ENCODE assay signal across 13 cellular contexts in genomic region chr19:37963190-37963947, GRCh38. TPM values are rescaled to one million over a fixed set of nuclear protein-coding genes. Genes with fewer than 3 reads are reported as not detected.
DNase-seq lines count a peak whose midpoint lies in the region; TF ChIP-seq lines count a peak whose summit lies in the region.
"Had no signal": no experiment of that assay in that cellular context is flagged by ENCODE, and none has a peak within 500 bp of the region (broad histone marks: within the 10 kb centered on the region; RNA-seq: fewer than 3 reads in every experiment).

No MANE protein-coding gene starts in this region.

- H3K4me3 ChIP-seq in AG09309 (ENCODE audit: control insufficient read depth, low read depth, low read length) = no peak overlapping the region
- no peak overlapping the region for H3K4me3 ChIP-seq in HEK293 (ENCODE audit: low read depth, low read length)
- no peak overlapping the region for H3K4me3 ChIP-seq in WERI-Rb-1 (ENCODE audit: low read depth, low read length)
- no peak overlapping the region for H3K4me3 ChIP-seq in ovary
- no peak overlapping the region for H3K4me3 ChIP-seq in sigmoid colon
- H3K4me3 ChIP-seq: Peyer's patch, psoas muscle had no signal

- TF ChIP-seq CTCF in AG09309 (IDR thresholded peaks at IDR 0.05; ENCODE audit: control insufficient read depth, insufficient read depth, low read depth, low read length, missing control alignments) = no peak
- TF ChIP-seq CTCF in HEK293 (tag by site-specific recombination; IDR thresholded peaks at IDR 0.05) = 0 out of 2 replicates have a peak, but pooled peaks have one; percentile 25
- TF ChIP-seq CTCF in WERI-Rb-1 (IDR thresholded peaks at IDR 0.05; ENCODE audit: low read depth, low read length) = no peak; the same call in 1 of the 2 replicates
- no peak for TF ChIP-seq CTCF in ovary (IDR thresholded peaks at IDR 0.05)
- TF ChIP-seq CTCF in sigmoid colon (IDR thresholded peaks at IDR 0.05) = no peak

- H3K27me3 ChIP-seq in WERI-Rb-1 (ENCODE audit: insufficient read depth, low read depth, severe bottlenecking) = no peaks in the 10 kb centered on the region
- H3K27me3 ChIP-seq in ovary = no peaks in the 10 kb centered on the region
- no peaks in the 10 kb centered on the region for H3K27me3 ChIP-seq in sigmoid colon
- H3K27me3 ChIP-seq: Peyer's patch had no signal

- TF ChIP-seq POLR2A in ovary (IDR thresholded peaks at IDR 0.05) (no peak), sigmoid colon (IDR thresholded peaks at IDR 0.05) (no peak)

- DNase-seq in AG09309 (ENCODE audit: low read depth) = peak; percentile 74
- DNase-seq in WERI-Rb-1 = peak; percentile 59
- DNase-seq in glomerular visceral epithelial cell (ENCODE audit: extremely low spot score) = peak; percentile 70
- DNase-seq in ovary = no peak
- no peak for DNase-seq in sigmoid colon
- no peak for DNase-seq in cortex of kidney (lab: John Stamatoyannopoulos, UW)
- DNase-seq in effector CD8-positive, alpha-beta T cell (lab: John Stamatoyannopoulos, UW) = no peak
- DNase-seq: activated CD4-positive, alpha-beta memory T cell treated with anti-CD3 and anti-CD28 coated beads for 36 hours; activated naive CD8-positive, alpha-beta T cell treated with anti-CD3 and anti-CD28 coated beads, Interleukin-2, amount 50 U/mL, for 24 hours; CD4-positive, CD25-positive, alpha-beta regulatory T cell; psoas muscle had no signal

- H3K27ac ChIP-seq in HEK293 (ENCODE audit: extremely low read depth, low read depth, low read length) (no peak overlapping the region), WERI-Rb-1 (peak overlapping the region; percentile 26), ovary (no peak overlapping the region), sigmoid colon (no peak overlapping the region)
- H3K27ac ChIP-seq: psoas muscle had no signal

- TF ChIP-seq EP300 in ovary (IDR thresholded peaks at IDR 0.05) = no peak
- TF ChIP-seq EP300 in sigmoid colon (IDR thresholded peaks at IDR 0.05) = no peak

- H3K4me1 ChIP-seq in HEK293 (ENCODE audit: control insufficient read depth, insufficient read depth, low read length) = peaks cover 10% of the 10 kb centered on the region; the same call in 1 of the 2 replicates
- H3K4me1 ChIP-seq in ovary (ENCODE audit: insufficient read depth) = peaks cover 2% of the 10 kb centered on the region
- H3K4me1 ChIP-seq in sigmoid colon = no peaks in the 10 kb centered on the region
- H3K4me1 ChIP-seq: psoas muscle had no signal

- WGBS in ovary, 3 donors = 93 to 95% (median 95%) methylated on average over 4 of the region's 4 CpGs
- whole genome bisulfite sequencing in sigmoid colon, 2 donors = 89% methylated on average over 4 of the region's 4 CpGs

- intact Hi-C loops in ovary (cut with DNase I) = no loop called here
- intact Hi-C loops in sigmoid colon (cut with DNase I) = no loop called here

- H3K36me3 ChIP-seq in HEK293 (ENCODE audit: control insufficient read depth in 2 of 2, insufficient read depth in 1 of 2, low read length in 2 of 2) (peaks cover 0 to 4% of the 10 kb centered on the region in 2 experiments; a peak in 1 of 3 replicates), WERI-Rb-1 (no peaks in the 10 kb centered on the region), ovary (no peaks in the 10 kb centered on the region), sigmoid colon (no peaks in the 10 kb centered on the region)
- H3K36me3 ChIP-seq: Peyer's patch had no signal

- H3K9me3 ChIP-seq in HEK293 (ENCODE audit: control insufficient read depth, insufficient read depth, low read depth, low read length) (peaks cover 8% of the 10 kb centered on the region; the same call in 1 of the 2 replicates), WERI-Rb-1 (ENCODE audit: severe bottlenecking) (peaks cover 5% of the 10 kb centered on the region), ovary (no peaks in the 10 kb centered on the region), sigmoid colon (no peaks in the 10 kb centered on the region)
- H3K9me3 ChIP-seq: Peyer's patch, psoas muscle had no signal

- POLR2A ChIA-PET in HEK293 (lab: Yijun Ruan, JAX) = no interaction called here

- CTCF ChIA-PET in HEK293 (lab: Yijun Ruan, JAX) = interaction anchor here (0.6 to 0.8 kb wide), 2 partner anchors 25 to 60 kb away, joined by 4 to 7 read pairs; no protein-coding TSS in a partner anchor

TF ChIP-seq in HEK293, 187 proteins besides CTCF, POLR2A, EP300 and RAD21:
- no peak for TF ChIP-seq ZNF518A (tag by site-specific recombination; conservative IDR thresholded peaks at IDR 0.05; ENCODE audit: low read depth)
- TF ChIP-seq GLIS2 (tag by site-specific recombination; IDR thresholded peaks at IDR 0.05) = no peak
- TF ChIP-seq ZNF121 (tag by site-specific recombination; IDR thresholded peaks at IDR 0.05) = no peak
- TF ChIP-seq ZNF19 (tag by site-specific recombination; IDR thresholded peaks at IDR 0.05; ENCODE audit: low read depth) = no peak
- no peak for TF ChIP-seq TCF7L2 (IDR thresholded peaks at IDR 0.05; ENCODE audit: borderline replicate concordance, low read depth, low read length)
- TF ChIP-seq ZNF600 (tag by site-specific recombination; IDR thresholded peaks at IDR 0.05) = 0 out of 2 replicates have a peak, but pooled peaks have one; percentile 11

RNA-seq across cellular contexts. Expression of gene SIPA1L3, which starts 56.4 kb away (rescaled TPM):
- total RNA-seq in ovary = 10 to 100 TPM; 12.0 to 27.9 (median 19.5) TPM
- polyA plus RNA-seq in ovary = 10 to 100 TPM in 1 of 2 donors, 1 to 10 TPM in 1; 4.5 to 18.1 TPM
- 1 to 10 TPM; 7.7 to 9.9 (median 8.7) TPM for total RNA-seq in sigmoid colon
- 10 to 100 TPM; 18.0 to 47.9 (median 30.5) TPM for polyA plus RNA-seq in sigmoid colon

RNA-seq across cellular contexts. Expression of gene WDR87, which starts 57.0 kb away (rescaled TPM):
- total RNA-seq in ovary = not detected
- not detected for polyA plus RNA-seq in ovary
- not detected for total RNA-seq in sigmoid colon
- not detected for polyA plus RNA-seq in sigmoid colon
- total RNA-seq: activated CD4-positive, alpha-beta memory T cell treated with anti-CD3 and anti-CD28 coated beads for 36 hours; CD4-positive, CD25-positive, alpha-beta regulatory T cell; Peyer's patch; psoas muscle had no signal
- polyA plus RNA-seq: CD4-positive, CD25-positive, alpha-beta regulatory T cell had no signal

Comparison
In these comparisons a context has a peak if more than half of its experiments do, and no peak if none do; other contexts are left out.
1. DNase-seq: peak in AG09309 (single experiment), WERI-Rb-1 (single experiment) and glomerular visceral epithelial cell (single experiment); none in ovary (0 of 5), sigmoid colon (single experiment), cortex of kidney (single experiment) and effector CD8-positive, alpha-beta T cell (single experiment).